13 cellular contexts compared by ENCODE assay signal in the genomic region with DNA sequence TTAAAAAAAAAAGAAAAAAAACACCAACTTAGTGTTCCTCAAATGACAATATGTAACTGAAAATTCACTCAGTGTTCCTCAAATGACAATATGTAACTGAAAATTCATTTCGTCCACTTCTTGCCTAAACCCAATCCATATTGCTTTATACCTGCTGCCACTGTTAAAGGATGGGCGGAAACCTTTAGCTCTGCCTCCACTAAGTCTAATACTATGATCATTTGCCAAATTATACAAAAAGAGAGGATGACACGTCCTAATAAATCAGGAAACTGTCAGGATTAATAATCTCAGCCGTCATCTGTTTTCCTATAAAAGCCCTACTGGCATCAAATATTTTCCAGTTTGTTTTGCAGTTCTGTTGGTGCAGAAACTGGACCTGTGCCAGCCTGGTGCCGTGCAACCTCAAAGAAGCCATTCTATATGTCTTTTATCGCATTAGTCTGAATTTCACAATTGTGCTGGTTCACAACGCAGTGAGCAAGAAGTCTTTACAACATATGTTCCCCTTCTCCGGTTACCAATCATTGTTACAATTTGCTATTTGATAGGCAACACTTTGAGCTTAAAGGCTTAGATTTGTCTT.
DNase-seq lines count a peak whose midpoint lies in the region; ATAC-seq and TF ChIP-seq lines count a peak whose summit lies in the region.
"Had no signal": no experiment of that assay in that cellular context is flagged by ENCODE, and none has a peak within 500 bp of the region (broad histone marks: within the 10 kb centered on the region; RNA-seq: fewer than 3 reads in every experiment).

No MANE protein-coding gene starts in this region.

- H3K4ac ChIP-seq in H9 (ENCODE audit: low read depth, low read length), result no peak overlapping the region

- H3K4me2 ChIP-seq in SK-N-SH, result no peak overlapping the region
- H3K4me2 ChIP-seq in hepatocyte, result peak overlapping the region; percentile 24
- no peak overlapping the region for H3K4me2 ChIP-seq in H9 (ENCODE audit: insufficient read depth, insufficient read length, low read length)

- H3K79me1 ChIP-seq in H9 (ENCODE audit: insufficient read depth, low read depth, low read length, poor library complexity, severe bottlenecking), result no peaks in the 10 kb centered on the region

- H3K9me3 ChIP-seq in SK-N-SH (no peaks in the 10 kb centered on the region), hepatocyte (ENCODE audit: low read depth) (no peaks in the 10 kb centered on the region), H9 (ENCODE audit: control insufficient read depth, low read depth, low read length) (no peaks in the 10 kb centered on the region)
- H3K9me3 ChIP-seq: gastrocnemius medialis had no signal

- no peaks in the 10 kb centered on the region for H3F3A ChIP-seq in SK-N-SH (replicated peaks; ENCODE audit: insufficient read depth)

- peaks cover 42 to 50% of the 10 kb centered on the region in 2 experiments for H3K4me1 Mint-ChIP-seq in H9
- H3K4me1 Mint-ChIP-seq in activated CD8-positive, alpha-beta memory T cell treated with anti-CD3 and anti-CD28 coated beads, Interleukin-2, amount 10 ng/mL, durations not matched to agents 7 days and 5 days, result peaks cover 18% of the 10 kb centered on the region

- no peak overlapping the region for H3K56ac ChIP-seq in H9 (ENCODE audit: insufficient read length, low read depth, low read length)

- no peak overlapping the region for H4K5ac ChIP-seq in H9 (ENCODE audit: insufficient read length, low read depth, low read length)

- no peaks in the 10 kb centered on the region for H3K23me2 ChIP-seq in H9 (ENCODE audit: insufficient read length, low read depth, low read length, poor library complexity, severe bottlenecking)

- no peaks in the 10 kb centered on the region for H3K9me3 Mint-ChIP-seq in H9
- no peaks in the 10 kb centered on the region for H3K9me3 Mint-ChIP-seq in activated CD8-positive, alpha-beta memory T cell treated with anti-CD3 and anti-CD28 coated beads, Interleukin-2, amount 10 ng/mL, durations not matched to agents 7 days and 5 days (ENCODE audit: low read depth)
- H3K9me3 Mint-ChIP-seq: activated naive CD8-positive, alpha-beta T cell treated with anti-CD3 and anti-CD28 coated beads, Interleukin-2, amount 50 U/mL, for 24 hours had no signal

- no peak for TF ChIP-seq EP300 in SK-N-SH (IDR thresholded peaks at IDR 0.05; ENCODE audit: borderline replicate concordance in 1 of 2, low read depth in 1 of 2, low read length in 1 of 2)

- H3K79me2 ChIP-seq in SK-N-SH (ENCODE audit: insufficient read depth), result no peaks in the 10 kb centered on the region
- no peaks in the 10 kb centered on the region for H3K79me2 ChIP-seq in hepatocyte
- H3K79me2 ChIP-seq in H9 (ENCODE audit: insufficient read depth, low read length), result no peaks in the 10 kb centered on the region

- H3K18ac ChIP-seq in H9 (ENCODE audit: insufficient read length, low read depth, low read length), result no peak overlapping the region

- no peak for TF ChIP-seq CTCF in SK-N-SH (IDR thresholded peaks at IDR 0.05)
- no peak for TF ChIP-seq CTCF in hepatocyte (IDR thresholded peaks at IDR 0.05; ENCODE audit: poor library complexity)
- TF ChIP-seq CTCF in H9 (conservative IDR thresholded peaks at IDR 0.05), result no peak

- no peaks in the 10 kb centered on the region for H4K20me1 ChIP-seq in SK-N-SH (ENCODE audit: insufficient read depth)
- no peaks in the 10 kb centered on the region for H4K20me1 ChIP-seq in hepatocyte (ENCODE audit: insufficient read depth, poor library complexity, severe bottlenecking)
- H4K20me1 ChIP-seq in H9 (ENCODE audit: control insufficient read depth, insufficient read depth, insufficient read length), result no peaks in the 10 kb centered on the region

- H3K27me3 ChIP-seq in SK-N-SH (ENCODE audit: insufficient read depth) (no peaks in the 10 kb centered on the region), hepatocyte (no peaks in the 10 kb centered on the region), H9 (ENCODE audit: insufficient read depth, low read length) (no peaks in the 10 kb centered on the region)
- H3K27me3 ChIP-seq: gastrocnemius medialis had no signal

- H3K36me3 ChIP-seq in SK-N-SH (replicated peaks in 1 of 2; ENCODE audit: control insufficient read depth in 1 of 2, insufficient read depth in 2 of 2, low read length in 1 of 2) (no peaks in the 10 kb centered on the region), hepatocyte (replicated peaks; ENCODE audit: insufficient read depth, low read depth) (no peaks in the 10 kb centered on the region)
- H3K36me3 ChIP-seq: gastrocnemius medialis had no signal

- no peak for TF ChIP-seq RAD21 in SK-N-SH (IDR thresholded peaks at IDR 0.05; ENCODE audit: low read length)

- no peak overlapping the region for H2BK20ac ChIP-seq in H9 (ENCODE audit: low read depth, low read length, poor library complexity, severe bottlenecking)

- H3K4me3 Mint-ChIP-seq in H9, result no peak overlapping the region
- H3K4me3 Mint-ChIP-seq in activated CD8-positive, alpha-beta memory T cell treated with anti-CD3 and anti-CD28 coated beads, Interleukin-2, amount 10 ng/mL, durations not matched to agents 7 days and 5 days, result no peak overlapping the region

- H2AK5ac ChIP-seq in H9 (ENCODE audit: insufficient read length, low read length), result no peak overlapping the region

- H3K27ac ChIP-seq in SK-N-SH (ENCODE audit: low read depth in 2 of 2, low read length in 1 of 2), result no peak overlapping the region
- no peak overlapping the region for H3K27ac ChIP-seq in hepatocyte
- H3K27ac ChIP-seq in H9 (ENCODE audit: insufficient read length, low read depth, low read length), result no peak overlapping the region
- H3K27ac ChIP-seq: gastrocnemius medialis had no signal

- H3K4me1 ChIP-seq in SK-N-SH (ENCODE audit: control insufficient read depth in 1 of 2, insufficient read depth in 2 of 2, low read depth in 1 of 2, low read length in 1 of 2), result peaks cover 0 to 2% of the 10 kb centered on the region in 2 experiments; a peak in 2 of 4 replicates
- no peaks in the 10 kb centered on the region for H3K4me1 ChIP-seq in hepatocyte (ENCODE audit: insufficient read depth)
- H3K4me1 ChIP-seq in H9 (ENCODE audit: insufficient read depth, low read length), result peaks cover 2% of the 10 kb centered on the region; the same call in 1 of the 2 replicates
- H3K4me1 ChIP-seq: gastrocnemius medialis had no signal

- no peak overlapping the region for H3K9ac ChIP-seq in SK-N-SH
- H3K9ac ChIP-seq in H9 (ENCODE audit: extremely low read depth, insufficient read length, low read length), result no peak overlapping the region

- H3K9me2 ChIP-seq in SK-N-SH (no peaks in the 10 kb centered on the region), hepatocyte (replicated peaks; ENCODE audit: insufficient read depth) (no peaks in the 10 kb centered on the region)

- H2AFZ ChIP-seq in SK-N-SH (ENCODE audit: low read depth), result no peak overlapping the region
- no peak overlapping the region for H2AFZ ChIP-seq in hepatocyte
- H2AFZ ChIP-seq in H9 (ENCODE audit: low read length), result no peak overlapping the region

- H4K8ac ChIP-seq in H9 (replicated peaks; ENCODE audit: insufficient read length, low read depth, low read length), result no peak overlapping the region

- no peak overlapping the region for H4K91ac ChIP-seq in H9 (ENCODE audit: insufficient read length, low read depth, low read length)

- no peak; the same call in 2 of the 3 replicates for ATAC-seq in SK-N-SH treated with all-trans-retinoic acid at 6 μM for 48 hours
- no peak for ATAC-seq in activated CD8-positive, alpha-beta memory T cell treated with anti-CD3 and anti-CD28 coated beads, Interleukin-2, amount 10 ng/mL, durations not matched to agents 7 days and 5 days
- ATAC-seq: gastrocnemius medialis had no signal

- no peak overlapping the region for H3T11ph ChIP-seq in H9 (ENCODE audit: low read length)

- no peaks in the 10 kb centered on the region for H3K36me3 Mint-ChIP-seq in H9 (ENCODE audit: insufficient read depth in 1 of 3, low read depth in 3 of 3)
- no peaks in the 10 kb centered on the region for H3K36me3 Mint-ChIP-seq in activated CD8-positive, alpha-beta memory T cell treated with anti-CD3 and anti-CD28 coated beads, Interleukin-2, amount 10 ng/mL, durations not matched to agents 7 days and 5 days

- POLR2A ChIA-PET in SK-N-SH (lab: Yijun Ruan, JAX), result no interaction called here

- no peak overlapping the region for H3K4me3 ChIP-seq in SK-N-SH (ENCODE audit: low read depth in 2 of 2, low read length in 1 of 2)
- no peak overlapping the region for H3K4me3 ChIP-seq in hepatocyte
- H3K4me3 ChIP-seq: gastrocnemius medialis had no signal

- no peak overlapping the region for H3K23ac ChIP-seq in H9 (ENCODE audit: insufficient read length, low read depth, low read length)

- no peak overlapping the region for H3K14ac ChIP-seq in H9 (ENCODE audit: insufficient read depth, low read length)

- no peak overlapping the region for H2BK120ac ChIP-seq in H9 (ENCODE audit: low read depth, low read length, poor library complexity, severe bottlenecking)

- no peak overlapping the region; a peak in 1 of 7 replicates for H3K27ac Mint-ChIP-seq in H9
- no peak overlapping the region for H3K27ac Mint-ChIP-seq in activated CD8-positive, alpha-beta memory T cell treated with anti-CD3 and anti-CD28 coated beads, Interleukin-2, amount 10 ng/mL, durations not matched to agents 7 days and 5 days
- H3K27ac Mint-ChIP-seq: activated naive CD8-positive, alpha-beta T cell treated with anti-CD3 and anti-CD28 coated beads, Interleukin-2, amount 50 U/mL, for 24 hours had no signal

- H2BK15ac ChIP-seq in H9 (ENCODE audit: low read depth, low read length), result no peak overlapping the region

- CTCF ChIA-PET in SK-N-SH (lab: Yijun Ruan, JAX), result interaction anchor here (0.5 to 2.9 kb wide), 32 partner anchors 12 to 1731 kb away, joined by 3 to 11 read pairs (median 3); no protein-coding TSS in a partner anchor
- CTCF ChIA-PET in activated CD8-positive, alpha-beta memory T cell treated with anti-CD3 and anti-CD28 coated beads, Interleukin-2, amount 10 ng/mL, durations not matched to agents 7 days and 5 days (lab: Charles Lee), result interaction anchor here (0.7 to 1.3 kb wide), 6 partner anchors 14 to 1147 kb away, joined by 3 to 4 read pairs (median 4); no protein-coding TSS in a partner anchor

- H3K27me3 Mint-ChIP-seq in H9 (ENCODE audit: low read depth), result no peaks in the 10 kb centered on the region
- peaks cover 31% of the 10 kb centered on the region for H3K27me3 Mint-ChIP-seq in activated CD8-positive, alpha-beta memory T cell treated with anti-CD3 and anti-CD28 coated beads, Interleukin-2, amount 10 ng/mL, durations not matched to agents 7 days and 5 days

- H2BK12ac ChIP-seq in H9 (ENCODE audit: insufficient read length, low read depth, low read length), result no peak overlapping the region

- WGBS in SK-N-SH (ENCODE audit: low lambda C conversion rate), result 36% methylated on average over 8 of the region's 8 CpGs
- 65% methylated on average over 8 of the region's 8 CpGs for WGBS in hepatocyte (ENCODE audit: low lambda C conversion rate, missing lambda C conversion rate)
- no CpG with 5 or more reads among the region's 8 CpGs for WGBS in H9 (ENCODE audit: extremely low coverage, insufficient read length, low lambda C conversion rate)

- DNase-seq in SK-N-SH, result no peak
- DNase-seq in NCI-H1694 (lab: John Stamatoyannopoulos, UW), result peak; percentile 43
- DNase-seq in NOMO-1 (lab: John Stamatoyannopoulos, UW; ENCODE audit: unreplicated experiment in 2 of 2), result peak; percentile 49 to 52
- no peak for DNase-seq in hepatocyte (ENCODE audit: low spot score)
- no peak for DNase-seq in H9
- DNase-seq in activated CD8-positive, alpha-beta memory T cell treated with anti-CD3 and anti-CD28 coated beads for 24 hours, result no peak
- DNase-seq in activated CD8-positive, alpha-beta memory T cell treated with anti-CD3 and anti-CD28 coated beads, Interleukin-2, amount 10 ng/mL, durations not matched to agents 7 days and 5 days, result no peak
- DNase-seq: activated naive CD8-positive, alpha-beta T cell treated with anti-CD3 and anti-CD28 coated beads, Interleukin-2, amount 50 U/mL, for 24 hours; activated T-cell treated with anti-CD3 and anti-CD28 coated beads, Interleukin-2, amount 50 U/mL, for 1 hour; cerebellar nuclear complex; gastrocnemius medialis; NCI-H187 had no signal

- H2BK5ac ChIP-seq in H9 (ENCODE audit: insufficient read length, low read length), result no peak overlapping the region

Comparison
In these comparisons a context has a peak if more than half of its experiments do, and no peak if none do; other contexts are left out.
1. DNase-seq: peak in NCI-H1694 (single experiment) and NOMO-1 (2 of 2); none in SK-N-SH (single experiment), hepatocyte (single experiment), H9 (single experiment), activated CD8-positive, alpha-beta memory T cell treated with anti-CD3 and anti-CD28 coated beads for 24 hours (single experiment) and activated CD8-positive, alpha-beta memory T cell treated with anti-CD3 and anti-CD28 coated beads, Interleukin-2, amount 10 ng/mL, durations not matched to agents 7 days and 5 days (single experiment).